Comparison of ENCODE assay signal across 8 cellular contexts in the genomic region with DNA sequence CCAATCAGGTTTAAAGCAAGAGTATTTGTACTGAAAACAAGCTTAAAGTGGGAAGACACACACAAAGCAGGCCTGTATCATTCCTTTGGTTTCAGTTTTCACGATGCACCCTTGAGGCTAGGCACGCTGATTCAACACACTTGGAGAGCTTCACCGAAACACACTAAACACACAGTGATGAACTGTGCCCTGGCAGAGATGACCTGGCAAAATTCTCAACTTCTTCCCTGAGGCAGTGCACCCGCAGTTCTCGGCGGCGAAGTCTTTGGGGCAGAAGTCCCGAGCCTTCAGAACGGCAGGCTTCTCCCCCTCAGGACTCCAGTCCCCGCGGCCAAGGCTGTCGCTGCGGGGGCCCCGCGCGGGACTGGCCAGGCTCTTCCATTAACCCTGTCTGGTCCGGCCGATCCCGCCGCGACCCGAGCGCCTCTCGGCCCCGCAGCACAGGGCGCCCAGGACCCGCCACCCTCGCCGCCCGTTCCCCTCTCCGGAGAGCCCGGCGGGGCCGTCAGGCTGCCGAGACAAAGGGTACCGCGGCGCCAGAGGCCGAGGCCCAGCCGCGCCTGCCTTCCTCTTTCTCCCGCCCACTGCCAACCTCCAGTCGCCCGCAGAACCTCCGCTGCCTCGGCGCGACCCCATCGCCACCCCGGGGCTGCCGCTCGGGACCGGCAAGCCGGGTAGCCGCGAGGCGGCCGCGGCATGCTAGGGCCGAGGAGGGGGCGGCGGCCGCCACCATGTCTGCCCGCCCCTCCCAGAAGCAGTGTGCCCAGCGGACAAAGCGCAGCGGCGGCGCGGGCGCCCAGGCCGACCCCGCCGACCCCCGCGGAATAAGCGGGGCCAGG. TPM values are rescaled to one million over a fixed set of nuclear protein-coding genes. Genes with fewer than 3 reads are reported as not detected.
DNase-seq lines count a peak whose midpoint lies in the region; ATAC-seq, FAIRE-seq and TF ChIP-seq lines count a peak whose summit lies in the region.

No MANE protein-coding gene starts in this region.

- CTCF ChIA-PET in activated CD4-positive, alpha-beta T cell treated with anti-CD3 and anti-CD28 coated beads, Interleukin-2, amount 10 ng/mL, durations not matched to agents 7 days and 5 days (lab: Charles Lee): interaction anchor here (0.7 to 1.2 kb wide), 2 partner anchors 7 to 56 kb away, joined by 4 read pairs; no protein-coding TSS in a partner anchor
- CTCF ChIA-PET in HepG2 (lab: Yijun Ruan, JAX; ENCODE audit: low intra/inter-chr PET ratio, low total read pairs): no interaction called here

- H3K4me1 ChIP-seq in HepG2 (ENCODE audit: insufficient read depth, low read length): peaks cover 67% of the 10 kb centered on the region

- ATAC-seq in HG02610 (IDR thresholded peaks at IDR 0.05; ENCODE audit: unreplicated experiment) (peak; percentile 32), HepG2 (peak; percentile 73)

- no peaks in the 10 kb centered on the region for H3K9me3 ChIP-seq in HepG2 (ENCODE audit: low read length)

- 0% methylated on average over 3 of the region's 77 CpGs for WGBS in HepG2 (ENCODE audit: low lambda C conversion rate)

- peak overlapping the region; percentile 82 for H3K4me3 Mint-ChIP-seq in activated CD4-positive, alpha-beta T cell treated with anti-CD3 and anti-CD28 coated beads, Interleukin-2, amount 10 ng/mL, durations not matched to agents 7 days and 5 days

- TF ChIP-seq RAD21 in HepG2 (CRISPR knock-in tag; IDR thresholded peaks at IDR 0.05): no peak; the same call in 1 of the 2 replicates

- H3K4me3 ChIP-seq in HepG2 (replicated peaks in 1 of 3; ENCODE audit: insufficient read depth in 1 of 3, low read depth in 2 of 3, low read length in 3 of 3): peak overlapping the region; percentile 80 to 96 (median 93)

- H3K9ac ChIP-seq in HepG2 (ENCODE audit: insufficient read depth, low read depth, low read length): peak overlapping the region; percentile 93

- no TSS peak for BruUV-seq in HepG2 (replicated peaks; lab: Mats Ljungman, UMichigan)

- H3K9me3 Mint-ChIP-seq in activated CD4-positive, alpha-beta T cell treated with anti-CD3 and anti-CD28 coated beads, Interleukin-2, amount 10 ng/mL, durations not matched to agents 7 days and 5 days: no peaks in the 10 kb centered on the region

- POLR2A ChIA-PET in activated CD4-positive, alpha-beta T cell treated with anti-CD3 and anti-CD28 coated beads, Interleukin-2, amount 10 ng/mL, durations not matched to agents 7 days and 5 days (lab: Charles Lee): interaction anchor here (0.6 to 0.7 kb wide), 4 partner anchors 77 to 332 kb away, joined by 3 to 5 read pairs (median 4); no protein-coding TSS in a partner anchor
- POLR2A ChIA-PET in HepG2 (lab: Yijun Ruan, JAX): interaction anchor here (0.9 to 3.4 kb wide), 16 partner anchors 9 to 1199 kb away, joined by 3 to 74 read pairs (median 4); partner anchors contain the start of genes COPS2, SLC27A2 and USP8

- H3K27ac ChIP-seq in HepG2 (ENCODE audit: extremely low read length, insufficient read depth, low read length): peak overlapping the region; percentile 100

- H4K20me1 ChIP-seq in HepG2 (ENCODE audit: insufficient read depth, low read length): peaks cover 6% of the 10 kb centered on the region; the same call in 1 of the 2 replicates

- H3K27me3 Mint-ChIP-seq in activated CD4-positive, alpha-beta T cell treated with anti-CD3 and anti-CD28 coated beads, Interleukin-2, amount 10 ng/mL, durations not matched to agents 7 days and 5 days: no peaks in the 10 kb centered on the region

- intact Hi-C loops in HepG2 (cut with micrococcal nuclease; ENCODE audit: unreplicated experiment): loop anchor here (1.0 to 5.0 kb wide), 2 partner anchors 10 to 553 kb away; partner anchors contain the start of gene AP4E1

- H3K27ac Mint-ChIP-seq in activated CD4-positive, alpha-beta T cell treated with anti-CD3 and anti-CD28 coated beads, Interleukin-2, amount 10 ng/mL, durations not matched to agents 7 days and 5 days: peak overlapping the region; percentile 99

- peaks cover 46% of the 10 kb centered on the region for H3K4me1 Mint-ChIP-seq in activated CD4-positive, alpha-beta T cell treated with anti-CD3 and anti-CD28 coated beads, Interleukin-2, amount 10 ng/mL, durations not matched to agents 7 days and 5 days

- peak; percentile 87 to 96 for TF ChIP-seq POLR2A in HepG2 (IDR thresholded peaks at IDR 0.05; ENCODE audit: insufficient read depth in 1 of 2, low read depth in 2 of 2, low read length in 2 of 2)

- in situ Hi-C loops in GM13977 (cut with MboI; ENCODE audit: low pct_unique_long_range_greater_than_20kb, low sequenced_read_pairs, unreplicated experiment): no loop called here
- in situ Hi-C loops in HepG2 (cut with HindIII; ENCODE audit: extremely low pct_ligation_motif_present, low pct_unique_long_range_greater_than_20kb): no loop called here

- H3K36me3 Mint-ChIP-seq in activated CD4-positive, alpha-beta T cell treated with anti-CD3 and anti-CD28 coated beads, Interleukin-2, amount 10 ng/mL, durations not matched to agents 7 days and 5 days (ENCODE audit: low read depth): peaks cover 58% of the 10 kb centered on the region

- H3K4me2 ChIP-seq in HepG2 (ENCODE audit: low read depth, low read length): peak overlapping the region; percentile 81

- TF ChIP-seq CTCF in GM13977 (IDR thresholded peaks at IDR 0.05; ENCODE audit: extremely low read depth, insufficient read depth, missing control alignments) (no peak), HepG2 (CRISPR knock-in tag; IDR thresholded peaks at IDR 0.05) (no peak)

- no peak overlapping the region for H2AFZ ChIP-seq in HepG2 (ENCODE audit: low read length)

- FAIRE-seq in HepG2 (lab: Jason Lieb, UNC): peak; percentile 87

- peaks cover 80% of the 10 kb centered on the region for H3K79me2 ChIP-seq in HepG2 (ENCODE audit: insufficient read depth, low read length)

- DNase-seq in GM13977 (ENCODE audit: low spot score) (peak; percentile 36), NCI-H2029 treated with DMSO at 0.1 percent for 48 hours (lab: John Stamatoyannopoulos, UW) (peak; percentile 25), dedifferentiated amniotic fluid mesenchymal stem cell (ENCODE audit: extremely low spot score) (peak; percentile 84), HepG2 (ENCODE audit: low spot score) (peak; percentile 85), GOT3 (lab: John Stamatoyannopoulos, UW) (no peak)
- DNase-seq in activated CD4-positive, alpha-beta T cell treated with anti-CD3 and anti-CD28 coated beads, Interleukin-2, amount 10 ng/mL, durations not matched to agents 7 days and 5 days: peak; percentile 69
- peak; percentile 39 to 44 for DNase-seq in stimulated activated CD4-positive, alpha-beta T cell treated with anti-CD3 and anti-CD28 coated beads, Interleukin-2, amount 100 ng/mL, for 48 hours

- TF ChIP-seq EP300 in HepG2 (IDR thresholded peaks at IDR 0.05; ENCODE audit: low read depth in 2 of 2, low read length in 2 of 2): no peak
- TF ChIP-seq EP300 in HepG2 (CRISPR knock-in tag; IDR thresholded peaks at IDR 0.05; ENCODE audit: borderline replicate concordance): no peak

- H3K27me3 ChIP-seq in HepG2 (ENCODE audit: control insufficient read depth in 1 of 2, insufficient read depth in 2 of 2, low read length in 2 of 2): no peaks in the 10 kb centered on the region; a peak in 1 of 5 replicates

- no peaks in the 10 kb centered on the region for H3K36me3 ChIP-seq in HepG2 (replicated peaks in 1 of 2; ENCODE audit: control insufficient read depth in 1 of 2, insufficient read depth in 2 of 2, low read length in 2 of 2)

TF ChIP-seq in HepG2, 621 proteins besides CTCF, POLR2A, EP300 and RAD21 (continues in another document):
- no peak for TF ChIP-seq ZNF605 (CRISPR knock-in tag; IDR thresholded peaks at IDR 0.05)
- peak; percentile 65 for TF ChIP-seq NFE2 (CRISPR knock-in tag; IDR thresholded peaks at IDR 0.05)
- TF ChIP-seq, protein P1, sequence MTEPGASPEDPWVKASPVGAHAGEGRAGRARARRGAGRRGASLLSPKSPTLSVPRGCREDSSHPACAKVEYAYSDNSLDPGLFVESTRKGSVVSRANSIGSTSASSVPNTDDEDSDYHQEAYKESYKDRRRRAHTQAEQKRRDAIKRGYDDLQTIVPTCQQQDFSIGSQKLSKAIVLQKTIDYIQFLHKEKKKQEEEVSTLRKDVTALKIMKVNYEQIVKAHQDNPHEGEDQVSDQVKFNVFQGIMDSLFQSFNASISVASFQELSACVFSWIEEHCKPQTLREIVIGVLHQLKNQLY (CRISPR knock-in tag; IDR thresholded peaks at IDR 0.05): peak; percentile 19; the same call in 1 of the 2 replicates
- peak; percentile 39; the same call in 1 of the 2 replicates for TF ChIP-seq ZNF446 (CRISPR knock-in tag; IDR thresholded peaks at IDR 0.05)
- 0 out of 2 replicates have a peak, but pooled peaks have one; percentile 34 for TF ChIP-seq SMYD3 (CRISPR knock-in tag; IDR thresholded peaks at IDR 0.05)
- TF ChIP-seq MBNL3 (CRISPR knock-in tag; conservative IDR thresholded peaks at IDR 0.05): no peak

RNA-seq across cellular contexts. Expression of gene GABPB1, which starts 0.8 kb away (rescaled TPM):
- 10 to 100 TPM; 30.0 to 34.9 TPM for total RNA-seq in activated CD4-positive, alpha-beta T cell treated with anti-CD3 and anti-CD28 coated beads, Interleukin-2, amount 10 ng/mL, durations not matched to agents 7 days and 5 days
- 39.5 and 50.8 TPM in 2 replicates for total RNA-seq in HepG2 (2016; rRNA removed; fragmentation: Illumina TruSeq; extraction: Trizol)
- total RNA-seq in HepG2 (2016; cell fraction: cytosol; rRNA removed; fragmentation: Illumina TruSeq; extraction: Trizol; ENCODE audit: low read depth): 20.3 and 21.4 TPM in 2 replicates
- 39.6 and 53.8 TPM in 2 replicates for total RNA-seq in HepG2 (2016; cell fraction: insoluble cytoplasmic fraction; rRNA removed; fragmentation: Illumina TruSeq; extraction: Trizol)
- 21.1 and 26.8 TPM in 2 replicates for total RNA-seq in HepG2 (2016; cell fraction: membrane; rRNA removed; fragmentation: Illumina TruSeq; extraction: Trizol)
- 26.7 and 32.6 TPM in 2 replicates for total RNA-seq in HepG2 (2016; cell fraction: nucleus; rRNA removed; fragmentation: Illumina TruSeq; extraction: Trizol)
- polyA plus RNA-seq in HepG2 (2011; rRNA removed): 17.3 and 17.5 TPM in 2 replicates
- 14.7 and 16.5 TPM in 2 replicates for polyA plus RNA-seq in HepG2 (2011; cell fraction: cytosol; rRNA removed)
- polyA plus RNA-seq in HepG2 (2011; cell fraction: nucleus; rRNA removed): 13.3 and 13.7 TPM in 2 replicates
- polyA plus RNA-seq in HepG2 (2012): 16.1 and 16.5 TPM in 2 replicates
- 4.0 and 4.5 TPM in 2 replicates for polyA plus RNA-seq in HepG2 (2016; cell fraction: cytosol; fragmentation: Illumina TruSeq; extraction: Trizol; ENCODE audit: low read depth)
- 41.6 and 42.3 TPM in 2 replicates for polyA plus RNA-seq in HepG2 (2016; cell fraction: insoluble cytoplasmic fraction; fragmentation: Illumina TruSeq; extraction: Trizol; ENCODE audit: low read depth)
- polyA plus RNA-seq in HepG2 (2016; cell fraction: membrane; fragmentation: Illumina TruSeq; extraction: Trizol; ENCODE audit: low read depth): 7.4 and 10.3 TPM in 2 replicates
- polyA plus RNA-seq in HepG2 (2016; cell fraction: nucleus; fragmentation: Illumina TruSeq; extraction: Trizol; ENCODE audit: insufficient read depth, low read depth): 29.3 and 31.2 TPM in 2 replicates
- 18.7 and 35.6 TPM in 2 replicates for polyA minus RNA-seq in HepG2 (2011; rRNA and poly(A)+ RNA removed; ENCODE audit: low replicate concordance)
- polyA minus RNA-seq in HepG2 (2011; cell fraction: cytosol; rRNA and poly(A)+ RNA removed): 16.2 and 16.9 TPM in 2 replicates
- polyA minus RNA-seq in HepG2 (2011; cell fraction: nucleus; rRNA and poly(A)+ RNA removed): 26.9 and 28.7 TPM in 2 replicates
